Comparison of ENCODE assay signal across 1 cellular context in genomic region chr9:131181091-131181681, GRCh38.
TF ChIP-seq lines count a peak whose summit lies in the region.

No MANE protein-coding gene starts in this region.

TF ChIP-seq in HepG2, 621 proteins besides CTCF, POLR2A, EP300 and RAD21:
- peak; percentile 59 for TF ChIP-seq ARID3A (IDR thresholded peaks at IDR 0.05; ENCODE audit: low read depth, low read length)
- TF ChIP-seq ARNTL (CRISPR knock-in tag; IDR thresholded peaks at IDR 0.05) = no peak
- no peak for TF ChIP-seq ZNF329 (CRISPR knock-in tag; IDR thresholded peaks at IDR 0.05; ENCODE audit: low read depth)
